In genomic region chr1:59329412-59330053, GRCh38 we compare ENCODE assay signal across 23 cellular contexts.
"Had no signal": no experiment of that assay in that cellular context is flagged by ENCODE, and none has a peak within 500 bp of the region (broad histone marks: within the 10 kb centered on the region; RNA-seq: fewer than 3 reads in every experiment).

No MANE protein-coding gene starts in this region.

- H3K9me3 ChIP-seq: breast epithelium, lower lobe of right lung, sigmoid colon, thyroid gland, uterus had no signal

- H3K27me3 ChIP-seq: breast epithelium, sigmoid colon, thyroid gland, uterus had no signal

- DNase-seq: activated CD4-positive, alpha-beta T cell treated with anti-CD3 and anti-CD28 coated beads, Interleukin-2, amount 10 ng/mL, durations not matched to agents 24 days and 14 days; activated CD4-positive, CD25-positive, alpha-beta regulatory T cell; activated CD8-positive, alpha-beta memory T cell treated with anti-CD3 and anti-CD28 coated beads, Interleukin-2, amount 50 U/mL, for 4 hours; activated effector memory CD4-positive, alpha-beta T cell treated with anti-CD3 and anti-CD28 coated beads, Interleukin-2, amount 50 U/mL, for 16 hours; activated naive CD4-positive, alpha-beta T cell treated with anti-CD3 and anti-CD28 coated beads, Interleukin-2, amount 50 U/mL, for 16 hours; activated T-cell treated with anti-CD3 and anti-CD28 coated beads, Interleukin-2, amount 50 U/mL, for 48 hours; effector CD8-positive, alpha-beta T cell; foreskin melanocyte; glutamatergic neuron; hippocampal formation; islet precursor cell; lower lobe of right lung; posterior cingulate gyrus; sigmoid colon; stimulated activated CD4-positive, alpha-beta T cell treated with anti-CD3 and anti-CD28 coated beads, Interleukin-12 subunit alpha, Interleukin-12 subunit beta, amount 100 ng/mL, for 4 hours; stimulated activated CD4-positive, alpha-beta T cell treated with anti-CD3 and anti-CD28 coated beads, Interleukin-1b, Interleukin-23, amount 100 ng/mL, for 48 hours; stimulated activated naive CD4-positive, alpha-beta T cell treated with Interleukin-2 at 50 U/mL for 16 hours; T-cell; thyroid gland; uterus had no signal

- H3K4me1 ChIP-seq: breast epithelium, lower lobe of right lung, sigmoid colon, thyroid gland, uterus had no signal

- H3K27me3 Mint-ChIP-seq: activated CD4-positive, alpha-beta T cell treated with anti-CD3 and anti-CD28 coated beads, Interleukin-2, amount 10 ng/mL, durations not matched to agents 24 days and 14 days; T-cell had no signal

- H3K4me1 Mint-ChIP-seq: nephron had no signal

- ATAC-seq: lower lobe of right lung, T-cell had no signal

- H3K36me3 ChIP-seq: breast epithelium, lower lobe of right lung, sigmoid colon, thyroid gland, uterus had no signal

- H3K27ac ChIP-seq: breast epithelium, lower lobe of right lung, sigmoid colon, thyroid gland, uterus had no signal

- H3K4me3 ChIP-seq: breast epithelium, lower lobe of right lung, sigmoid colon, thyroid gland, uterus had no signal

- H3K4me3 Mint-ChIP-seq: mesothelial cell of epicardium, nephron, T-cell had no signal

- H3K27ac Mint-ChIP-seq: mesothelial cell of epicardium, nephron, T-cell had no signal
